8 cellular contexts compared by ENCODE assay signal in the genomic region with DNA sequence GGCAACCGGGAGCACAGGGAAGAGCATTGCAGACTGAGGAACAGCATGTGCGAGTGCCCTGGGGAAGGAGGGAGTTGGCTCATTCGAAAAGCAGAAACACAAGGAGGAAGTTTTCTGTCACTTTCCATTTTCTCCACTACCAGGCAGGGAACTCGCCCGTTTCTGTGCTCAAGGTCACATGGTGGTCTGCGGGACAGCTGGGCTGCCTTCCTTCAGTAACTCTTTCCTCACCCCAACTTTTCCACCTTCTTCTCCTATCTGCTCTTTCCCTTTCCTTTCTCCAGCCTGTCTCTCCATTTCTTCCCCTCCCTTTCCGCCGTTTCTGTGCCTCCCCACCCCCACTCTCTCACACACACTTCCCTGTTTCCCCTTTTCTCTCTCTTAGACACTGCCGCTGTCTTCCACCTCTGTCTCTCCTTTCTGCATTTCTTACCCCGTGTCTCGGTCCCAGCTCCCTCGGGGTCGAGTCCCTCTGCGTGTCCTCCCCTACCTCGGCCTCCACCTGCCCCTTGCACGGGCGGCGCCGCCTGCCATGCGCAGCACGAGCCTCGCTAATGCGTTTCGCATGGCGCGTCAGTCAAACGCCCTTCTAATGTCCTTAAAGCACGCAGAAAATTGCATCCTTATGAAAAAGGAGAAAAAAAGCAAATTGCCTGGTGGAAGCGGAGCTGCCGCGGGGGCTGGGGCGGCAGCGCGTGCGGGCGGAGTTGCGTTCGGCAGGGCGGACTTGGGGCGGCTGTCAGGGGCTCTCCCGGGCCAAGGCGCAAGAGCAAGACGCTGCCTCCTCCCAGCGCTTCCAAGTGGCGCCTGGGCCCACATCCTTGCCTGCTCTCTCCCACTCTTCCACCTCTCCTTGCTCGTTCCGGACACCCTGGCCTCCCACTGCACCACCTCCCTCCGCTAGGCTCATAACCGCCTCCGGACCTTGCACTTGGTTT. TPM values are rescaled to one million over a fixed set of nuclear protein-coding genes. Genes with fewer than 3 reads are reported as not detected.
DNase-seq lines count a peak whose midpoint lies in the region; ATAC-seq and TF ChIP-seq lines count a peak whose summit lies in the region.

No MANE protein-coding gene starts in this region.

- TF ChIP-seq CTCF in gastrocnemius medialis (IDR thresholded peaks at IDR 0.05 in 4 of 5, conservative IDR thresholded peaks at IDR 0.05 in 1 of 5) (no peak), GM13977 (IDR thresholded peaks at IDR 0.05; ENCODE audit: extremely low read depth, insufficient read depth, missing control alignments) (no peak)

- no peak overlapping the region for H3K27ac Mint-ChIP-seq in T-helper 17 cell

- no peak for TF ChIP-seq POLR2A in gastrocnemius medialis (IDR thresholded peaks at IDR 0.05)

- peak overlapping the region; percentile 84 for H3K4me3 Mint-ChIP-seq in T-helper 17 cell

- no peak overlapping the region for H3K27ac ChIP-seq in iPS DF 6.9 (ENCODE audit: low read length)
- H3K27ac ChIP-seq in gastrocnemius medialis: no peak overlapping the region

- H3K36me3 ChIP-seq in iPS DF 6.9 (ENCODE audit: control insufficient read depth, insufficient read depth, low read length): no peaks in the 10 kb centered on the region
- no peaks in the 10 kb centered on the region for H3K36me3 ChIP-seq in gastrocnemius medialis

- ATAC-seq in T-helper 17 cell (no peak), gastrocnemius medialis (no peak), GM21390 (IDR thresholded peaks at IDR 0.05; ENCODE audit: unreplicated experiment) (no peak)

- peak overlapping the region; percentile 9; the same call in 1 of the 2 replicates for H3K4me3 ChIP-seq in iPS DF 6.9 (ENCODE audit: low read length)
- peak overlapping the region; percentile 7 to 50 (median 35) for H3K4me3 ChIP-seq in gastrocnemius medialis

- H3K27me3 ChIP-seq in iPS DF 6.9 (ENCODE audit: control insufficient read depth, insufficient read depth, low read length) (peaks cover 82% of the 10 kb centered on the region), gastrocnemius medialis (peaks cover 63 to 75% (median 71%) of the 10 kb centered on the region in 3 donors)

- in situ Hi-C loops in gastrocnemius medialis (cut with MboI; ENCODE audit: low sequenced_read_pairs in 4 of 4) (no loop called here), GM13977 (cut with MboI; ENCODE audit: low pct_unique_long_range_greater_than_20kb, low sequenced_read_pairs, unreplicated experiment) (no loop called here)

- H3K4me1 Mint-ChIP-seq in T-helper 17 cell: peaks cover 26% of the 10 kb centered on the region

- H3K36me3 Mint-ChIP-seq in T-helper 17 cell (ENCODE audit: low read depth): peaks cover 7% of the 10 kb centered on the region

- H3K4me1 ChIP-seq in iPS DF 6.9 (ENCODE audit: control insufficient read depth, insufficient read depth, low read length) (peaks cover 12% of the 10 kb centered on the region), gastrocnemius medialis (peaks cover 0 to 8% of the 10 kb centered on the region in 2 donors)

- intact Hi-C loops in gastrocnemius medialis (cut with DNase I; ENCODE audit: low total_unique reads): no loop called here

- no CpG with 5 or more reads among the region's 50 CpGs for WGBS in iPS DF 6.9 (ENCODE audit: insufficient coverage, insufficient read length)

- DNase-seq in NCI-H1417 (lab: John Stamatoyannopoulos, UW) (peak in 2 of 3 experiments; percentile 47 to 62), NCI-H1417 treated with DMSO at 0.1 percent for 48 hours (lab: John Stamatoyannopoulos, UW) (no peak), T-helper 17 cell (no peak), iPS DF 6.9 (ENCODE audit: low read depth, low spot score) (no peak), gastrocnemius medialis (no peak), NCI-H1694 (lab: John Stamatoyannopoulos, UW) (no peak), GM13977 (ENCODE audit: low spot score) (no peak)

- H3K9me3 ChIP-seq in T-helper 17 cell (ENCODE audit: control insufficient read depth, low read length, poor library complexity, severe bottlenecking) (no peaks in the 10 kb centered on the region), iPS DF 6.9 (ENCODE audit: control insufficient read depth, insufficient read depth, low read length) (no peaks in the 10 kb centered on the region), gastrocnemius medialis (no peaks in the 10 kb centered on the region)

- H3K27me3 Mint-ChIP-seq in T-helper 17 cell: peaks cover 94% of the 10 kb centered on the region

RNA-seq across cellular contexts. Expression of a gene that starts 9.5 kb away (rescaled TPM):
- not detected for total RNA-seq in T-helper 17 cell
- total RNA-seq in gastrocnemius medialis: not detected

Comparison
In these comparisons a context has a peak if more than half of its experiments do, and no peak if none do; other contexts are left out.
1. DNase-seq: peak in NCI-H1417 (2 of 3); none in NCI-H1417 treated with DMSO at 0.1 percent for 48 hours (single experiment), T-helper 17 cell (0 of 3), iPS DF 6.9 (single experiment), gastrocnemius medialis (0 of 2), NCI-H1694 (single experiment) and GM13977 (single experiment).